ENCODE assay signal across 8 cellular contexts in the genomic region with DNA sequence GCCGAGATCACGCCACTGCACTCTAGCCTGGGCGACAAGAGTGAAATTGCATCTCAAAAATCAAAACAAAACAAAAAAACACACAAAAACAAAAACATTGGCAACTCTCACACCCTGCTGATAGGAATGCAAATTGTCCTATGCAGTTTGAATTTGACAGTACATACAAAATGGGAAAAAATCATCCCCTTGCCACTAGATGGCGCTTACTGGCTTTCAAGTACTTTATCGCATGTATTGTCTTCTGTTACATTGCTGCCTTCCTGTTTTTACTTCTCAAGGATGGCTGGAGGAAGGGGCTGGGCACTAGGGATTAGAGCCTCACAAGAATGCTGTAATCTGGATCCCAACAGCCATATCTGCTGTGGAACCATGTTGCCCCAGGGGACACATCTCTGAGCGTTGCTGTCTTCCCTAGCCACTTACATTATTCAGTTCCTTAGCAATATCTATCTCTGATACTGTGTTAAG. TPM values are rescaled to one million over a fixed set of nuclear protein-coding genes. Genes with fewer than 3 reads are reported as not detected.
A peak's percentile ranks its signal among the peaks of the same experiment; 100 is the strongest.
DNase-seq lines count a peak whose midpoint lies in the region; ATAC-seq, FAIRE-seq and TF ChIP-seq lines count a peak whose summit lies in the region.

No MANE protein-coding gene starts in this region.

- DNase-seq in KG1 (lab: John Stamatoyannopoulos, UW) (peak; percentile 78), NT2/D1 (ENCODE audit: low read depth, low spot score) (peak; percentile 89), germinal center (ENCODE audit: low spot score) (peak; percentile 73), pancreas (peak in 3 of 6 donors; percentile 55 to 64 (median 61))
- peak; percentile 35 to 37 for DNase-seq in activated T-cell treated with anti-CD3 and anti-CD28 coated beads, Interleukin-2, amount 50 U/mL, for 48 hours

- H3K4me1 ChIP-seq in DOHH2 (ENCODE audit: control insufficient read depth, low read length) (peaks cover 3% of the 10 kb centered on the region), NT2/D1 (ENCODE audit: insufficient read depth, insufficient read length) (no peaks in the 10 kb centered on the region), pancreas (no peaks in the 10 kb centered on the region)

- 19 to 25% methylated on average over 6 of the region's 6 CpGs for WGBS in pancreas, 2 donors

- no peak overlapping the region for H3K9ac ChIP-seq in NT2/D1 (ENCODE audit: insufficient read length, low read depth)

- H3K9me3 ChIP-seq in DOHH2 (ENCODE audit: control insufficient read depth, insufficient read depth, low read length) (no peaks in the 10 kb centered on the region), NT2/D1 (ENCODE audit: insufficient read depth, low read length) (no peaks in the 10 kb centered on the region), pancreas (no peaks in the 10 kb centered on the region)

- peak; percentile 79 for TF ChIP-seq CTCF in DOHH2 (IDR thresholded peaks at IDR 0.05; ENCODE audit: low read depth, low read length, poor library complexity, severe bottlenecking)
- peak; percentile 76 to 84 (median 76) for TF ChIP-seq CTCF in pancreas (IDR thresholded peaks at IDR 0.05)

- ATAC-seq in pancreas (peak; percentile 76 to 98 (median 94)), HG03457 (IDR thresholded peaks at IDR 0.05; ENCODE audit: unreplicated experiment) (no peak), GM18868 (IDR thresholded peaks at IDR 0.05; ENCODE audit: unreplicated experiment) (no peak)

- H3K4me2 ChIP-seq in DOHH2 (ENCODE audit: low read length): no peak overlapping the region; the same call in 1 of the 2 replicates

- H3K27ac ChIP-seq in DOHH2 (ENCODE audit: low read depth, low read length) (no peak overlapping the region), pancreas (no peak overlapping the region)

- intact Hi-C loops in pancreas (cut with DNase I): loop anchor here in 1 of 3 donors (10.0 kb wide), 1 partner anchor 115 kb away; no protein-coding TSS in a partner anchor

- no peaks in the 10 kb centered on the region for H3K9me2 ChIP-seq in DOHH2 (replicated peaks; ENCODE audit: control insufficient read depth, low read length)

- H4K20me1 ChIP-seq in DOHH2 (ENCODE audit: control insufficient read depth, insufficient read depth, low read depth, low read length): no peaks in the 10 kb centered on the region

- peak; percentile 81 for FAIRE-seq in pancreas (lab: Jason Lieb, UNC)

- no peaks in the 10 kb centered on the region for H3K79me2 ChIP-seq in DOHH2 (ENCODE audit: control insufficient read depth, low read length)

- H3K27me3 ChIP-seq in DOHH2 (ENCODE audit: control insufficient read depth, low read length): no peaks in the 10 kb centered on the region
- no peaks in the 10 kb centered on the region for H3K27me3 ChIP-seq in NT2/D1 (ENCODE audit: insufficient read depth, insufficient read length)
- H3K27me3 ChIP-seq in pancreas: no peaks in the 10 kb centered on the region

- H3F3A ChIP-seq in DOHH2 (ENCODE audit: control insufficient read depth, insufficient read depth): no peaks in the 10 kb centered on the region

- no peaks in the 10 kb centered on the region for H3K36me3 ChIP-seq in DOHH2 (ENCODE audit: control insufficient read depth, low read length)
- H3K36me3 ChIP-seq in NT2/D1 (ENCODE audit: insufficient read depth, insufficient read length, low read length): no peaks in the 10 kb centered on the region
- H3K36me3 ChIP-seq in pancreas: no peaks in the 10 kb centered on the region

- H3K4me3 ChIP-seq in DOHH2 (ENCODE audit: low read length) (no peak overlapping the region), NT2/D1 (ENCODE audit: insufficient read length, low read depth) (no peak overlapping the region), pancreas (no peak overlapping the region)

RNA-seq across cellular contexts. Expression of a gene that starts 59.4 kb away (rescaled TPM):
- total RNA-seq in pancreas: 1 to 10 TPM; 2.7 to 8.6 (median 3.4) TPM
- polyA plus RNA-seq in pancreas: 10 to 100 TPM in 1 of 2 donors, 1 to 10 TPM in 1; 7.1 to 13.2 TPM

Comparison
In these comparisons a context has a peak if more than half of its experiments do, and no peak if none do; other contexts are left out.
1. ATAC-seq: peak in pancreas (4 of 4); none in HG03457 (single experiment) and GM18868 (single experiment).